ENCODE assay signal across 8 cellular contexts in genomic region chr2:128472789-128473174, GRCh38.
DNase-seq lines count a peak whose midpoint lies in the region; ATAC-seq and TF ChIP-seq lines count a peak whose summit lies in the region.

No MANE protein-coding gene starts in this region.

- no peaks in the 10 kb centered on the region for H3K36me3 ChIP-seq in left lung

- H3K4me1 ChIP-seq in left lung, result peaks cover 0 to 7% of the 10 kb centered on the region in 2 donors

- no peak for TF ChIP-seq CTCF in left lung (IDR thresholded peaks at IDR 0.05)

- intact Hi-C loops in left lung (cut with DNase I), result no loop called here

- ATAC-seq in GM21786 (IDR thresholded peaks at IDR 0.05; ENCODE audit: unreplicated experiment) (peak; percentile 23), left lung (peak; percentile 78)

- peaks cover 0 to 30% of the 10 kb centered on the region in 2 donors for H3K9me3 ChIP-seq in left lung

- peaks cover 0 to 26% of the 10 kb centered on the region in 2 donors for H3K27me3 ChIP-seq in left lung

- DNase-seq in EH (ENCODE audit: low read depth), result peak; percentile 58
- peak; percentile 95 for DNase-seq in SKM-1 treated with dmso at 0.1 percent for 144 hours (lab: John Stamatoyannopoulos, UW; ENCODE audit: unreplicated experiment)
- DNase-seq in left lung, result no peak
- no peak for DNase-seq in DMS 273 (lab: John Stamatoyannopoulos, UW; ENCODE audit: unreplicated experiment)
- no peak for DNase-seq in stimulated activated CD8-positive, alpha-beta memory T cell treated with anti-CD3 and anti-CD28 coated beads, Interleukin-4, amount 100 ng/mL, for 48 hours
- DNase-seq in activated gamma-delta T cell treated with Interleukin-2 at 50 U/mL for 16 hours, result no peak
- no peak for DNase-seq in KG1 (lab: John Stamatoyannopoulos, UW)

- H3K27ac ChIP-seq in left lung, result peak overlapping the region; percentile 13 to 33

- H3K4me3 ChIP-seq in left lung, result no peak overlapping the region

Comparison
In these comparisons a context has a peak if more than half of its experiments do, and no peak if none do; other contexts are left out.
1. DNase-seq: peak in EH (single experiment) and SKM-1 treated with dmso at 0.1 percent for 144 hours (single experiment); none in left lung (0 of 2), DMS 273 (single experiment), stimulated activated CD8-positive, alpha-beta memory T cell treated with anti-CD3 and anti-CD28 coated beads, Interleukin-4, amount 100 ng/mL, for 48 hours (single experiment), activated gamma-delta T cell treated with Interleukin-2 at 50 U/mL for 16 hours (single experiment) and KG1 (single experiment).